In the genomic region with DNA sequence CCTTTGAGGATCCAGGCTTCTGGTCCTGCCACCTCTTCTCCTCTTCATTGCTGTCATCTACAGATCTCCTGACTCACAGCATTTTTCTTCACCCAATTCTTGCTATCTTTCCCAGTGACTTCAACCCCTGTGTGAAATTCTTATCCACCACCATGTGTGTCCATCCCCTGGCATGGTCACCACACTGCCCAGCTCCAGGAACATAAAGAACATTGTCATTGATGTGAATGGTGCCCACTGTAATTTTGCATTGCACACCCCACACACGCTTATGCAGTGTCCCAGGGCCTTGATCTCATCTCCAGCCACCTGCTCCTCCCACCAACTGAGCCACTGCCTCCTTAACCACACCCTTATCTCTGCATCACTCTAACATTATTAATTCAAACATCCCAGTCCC, we compare ENCODE assay signal across 21 cellular contexts.
"Had no signal": no experiment of that assay in that cellular context is flagged by ENCODE, and none has a peak within 500 bp of the region (broad histone marks: within the 10 kb centered on the region; RNA-seq: fewer than 3 reads in every experiment).

No MANE protein-coding gene starts in this region.

- ATAC-seq: effector memory CD8-positive, alpha-beta T cell; esophagus mucosa; foreskin keratinocyte; gastrocnemius medialis; gastroesophageal sphincter; heart left ventricle; heart right ventricle had no signal

- H3K4me1 ChIP-seq: colonic mucosa, gastrocnemius medialis, gastroesophageal sphincter had no signal

- H3K9me3 ChIP-seq: colonic mucosa, esophagus squamous epithelium, gastrocnemius medialis had no signal

- H3K36me3 ChIP-seq: colonic mucosa, esophagus squamous epithelium, gastrocnemius medialis, gastroesophageal sphincter, heart left ventricle, heart right ventricle had no signal

- DNase-seq: colonic mucosa; cortex of kidney; dorsolateral prefrontal cortex; effector CD4-positive, alpha-beta T cell; effector CD8-positive, alpha-beta T cell; effector memory CD4-positive, alpha-beta T cell; effector memory CD8-positive, alpha-beta T cell; endodermal cell; erythroblast; esophagus squamous epithelium; foreskin fibroblast; foreskin keratinocyte; foreskin melanocyte; gastrocnemius medialis; glutamatergic neuron; heart left ventricle; heart right ventricle had no signal

- H3K27me3 ChIP-seq: colonic mucosa, esophagus squamous epithelium, foreskin keratinocyte, gastrocnemius medialis, gastroesophageal sphincter, heart right ventricle had no signal

- H3K27ac ChIP-seq: colonic mucosa, coronary artery, dorsolateral prefrontal cortex, epithelial cell of prostate, esophagus squamous epithelium, foreskin keratinocyte, gastrocnemius medialis, gastroesophageal sphincter, heart left ventricle, heart right ventricle had no signal

- H3K4me3 ChIP-seq: colonic mucosa, coronary artery, dorsolateral prefrontal cortex, esophagus squamous epithelium, gastrocnemius medialis, gastroesophageal sphincter, heart left ventricle, heart right ventricle had no signal
